In genomic region chr5:86463339-86463738, GRCh38 we compare ENCODE assay signal across 1 cellular context.
TF ChIP-seq lines count a peak whose summit lies in the region.

No MANE protein-coding gene starts in this region.

TF ChIP-seq in GM23338, 12 proteins besides CTCF, POLR2A, EP300 and RAD21:
- no peak for TF ChIP-seq ZNF462 (CRISPR knock-in tag; IDR thresholded peaks at IDR 0.05)
- TF ChIP-seq JUNB (IDR thresholded peaks at IDR 0.05; ENCODE audit: unreplicated experiment), result no peak
- no peak for TF ChIP-seq STAT1 (IDR thresholded peaks at IDR 0.05; ENCODE audit: unreplicated experiment)
- TF ChIP-seq POLR2AphosphoS5 (IDR thresholded peaks at IDR 0.05; ENCODE audit: low read depth), result no peak
- no peak for TF ChIP-seq EZH2phosphoT487 (IDR thresholded peaks at IDR 0.05; ENCODE audit: unreplicated experiment)
- no peak for TF ChIP-seq ZNF331 (CRISPR knock-in tag; IDR thresholded peaks at IDR 0.05; ENCODE audit: low read depth)
- TF ChIP-seq EZH2 (IDR thresholded peaks at IDR 0.05; ENCODE audit: low read depth, unreplicated experiment), result no peak
- no peak for TF ChIP-seq REST (IDR thresholded peaks at IDR 0.05; ENCODE audit: unreplicated experiment)
- TF ChIP-seq ETS1 (IDR thresholded peaks at IDR 0.05), result no peak
- TF ChIP-seq CREB1 (CRISPR knock-in tag; IDR thresholded peaks at IDR 0.05; ENCODE audit: low read depth), result no peak
- TF ChIP-seq NANOG (IDR thresholded peaks at IDR 0.05; ENCODE audit: borderline replicate concordance), result no peak
- TF ChIP-seq ZNF114 (CRISPR knock-in tag; IDR thresholded peaks at IDR 0.05), result no peak
TF ChIP-seq in GM23338: peak in this region for 0.
